ENCODE assay signal across 11 cellular contexts in genomic region chr14:51442513-51443175, GRCh38.
DNase-seq lines count a peak whose midpoint lies in the region; ATAC-seq and TF ChIP-seq lines count a peak whose summit lies in the region.
"Had no signal": no experiment of that assay in that cellular context is flagged by ENCODE, and none has a peak within 500 bp of the region (broad histone marks: within the 10 kb centered on the region; RNA-seq: fewer than 3 reads in every experiment).

No MANE protein-coding gene starts in this region.

- peaks cover 12% of the 10 kb centered on the region for H3K4me1 Mint-ChIP-seq in WTC11

- CTCF ChIA-PET in WTC11 (lab: Charles Lee), result no interaction called here

- H3K27ac ChIP-seq in WERI-Rb-1, result no peak overlapping the region
- H3K27ac ChIP-seq: neutrophil had no signal

- H3K36me3 ChIP-seq in adipocyte (ENCODE audit: control insufficient read depth, insufficient read depth, low read length, severe bottlenecking), result no peaks in the 10 kb centered on the region
- no peaks in the 10 kb centered on the region for H3K36me3 ChIP-seq in skeletal muscle satellite cell (ENCODE audit: insufficient read depth, low read length)
- H3K36me3 ChIP-seq in WERI-Rb-1, result no peaks in the 10 kb centered on the region
- H3K36me3 ChIP-seq: neutrophil had no signal

- peak; percentile 97 for DNase-seq in HCEC 1CT
- DNase-seq in adipocyte (ENCODE audit: low read depth), result peak; percentile 94
- peak; percentile 95 to 97 for DNase-seq in foreskin fibroblast
- DNase-seq in WTC11 (ENCODE audit: low spot score), result no peak
- DNase-seq in WERI-Rb-1, result no peak
- DNase-seq in iPS-NIHi11 (ENCODE audit: low spot score), result no peak
- DNase-seq: activated CD8-positive, alpha-beta T cell treated with anti-CD3 and anti-CD28 coated beads, Interleukin-2, amount 10 ng/mL, durations not matched to agents 7 days and 5 days; NCI-H2171 had no signal

- H3K9ac ChIP-seq in adipocyte (ENCODE audit: low read length), result peak overlapping the region; percentile 46
- H3K9ac ChIP-seq in skeletal muscle satellite cell (ENCODE audit: low read depth, low read length), result peak overlapping the region; percentile 74

- H3K36me3 Mint-ChIP-seq in WTC11, result no peaks in the 10 kb centered on the region

- H3K9me3 ChIP-seq in adipocyte (ENCODE audit: control insufficient read depth, low read length) (no peaks in the 10 kb centered on the region), skeletal muscle satellite cell (replicated peaks; ENCODE audit: low read length) (no peaks in the 10 kb centered on the region), WERI-Rb-1 (ENCODE audit: severe bottlenecking) (no peaks in the 10 kb centered on the region)
- H3K9me3 ChIP-seq: neutrophil had no signal

- TF ChIP-seq CTCF in foreskin fibroblast (IDR thresholded peaks at IDR 0.05; ENCODE audit: low read depth, low read length) (no peak), WTC11 (IDR thresholded peaks at IDR 0.05) (no peak), WERI-Rb-1 (IDR thresholded peaks at IDR 0.05; ENCODE audit: low read depth, low read length) (no peak)

- H3K27me3 ChIP-seq in adipocyte (replicated peaks; ENCODE audit: control insufficient read depth, insufficient read depth, low read length) (no peaks in the 10 kb centered on the region), skeletal muscle satellite cell (ENCODE audit: control insufficient read depth, insufficient read depth, low read length) (no peaks in the 10 kb centered on the region), WERI-Rb-1 (ENCODE audit: insufficient read depth, low read depth, severe bottlenecking) (no peaks in the 10 kb centered on the region)

- POLR2A ChIA-PET in WTC11 (lab: Charles Lee), result no interaction called here

- H3K4me2 ChIP-seq in skeletal muscle satellite cell (ENCODE audit: low read length), result peak overlapping the region; percentile 66

- no peak overlapping the region for H3K4me3 Mint-ChIP-seq in WTC11
- H3K4me3 Mint-ChIP-seq: activated CD8-positive, alpha-beta T cell treated with anti-CD3 and anti-CD28 coated beads, Interleukin-2, amount 10 ng/mL, durations not matched to agents 7 days and 5 days had no signal

- peaks cover 25% of the 10 kb centered on the region for H3K27me3 Mint-ChIP-seq in WTC11 (ENCODE audit: low read depth)

- ATAC-seq in GM21723 (IDR thresholded peaks at IDR 0.05; ENCODE audit: unreplicated experiment) (no peak), WTC11 (no peak)
- ATAC-seq: activated CD8-positive, alpha-beta T cell treated with anti-CD3 and anti-CD28 coated beads, Interleukin-2, amount 10 ng/mL, durations not matched to agents 7 days and 5 days had no signal

- H3K4me3 ChIP-seq in adipocyte (ENCODE audit: low read length) (peak overlapping the region; percentile 50), foreskin fibroblast (ENCODE audit: low read depth in 1 of 2, low read length in 2 of 2) (no peak overlapping the region), skeletal muscle satellite cell (ENCODE audit: low read length) (peak overlapping the region; percentile 49), WERI-Rb-1 (ENCODE audit: low read depth, low read length) (no peak overlapping the region)

- H3K9me3 Mint-ChIP-seq in WTC11, result no peaks in the 10 kb centered on the region

- H3K4me1 ChIP-seq in adipocyte (ENCODE audit: control insufficient read depth, insufficient read depth, low read length) (peaks cover 19% of the 10 kb centered on the region), skeletal muscle satellite cell (ENCODE audit: control insufficient read depth, insufficient read depth, low read length) (peaks cover 44% of the 10 kb centered on the region)

- no peak overlapping the region for H3K27ac Mint-ChIP-seq in WTC11
- H3K27ac Mint-ChIP-seq: activated CD8-positive, alpha-beta T cell treated with anti-CD3 and anti-CD28 coated beads, Interleukin-2, amount 10 ng/mL, durations not matched to agents 7 days and 5 days had no signal

TF ChIP-seq in WTC11, 78 proteins besides CTCF, POLR2A, EP300 and RAD21 (continues in another document):
- TF ChIP-seq AFF4 (CRISPR knock-in tag; IDR thresholded peaks at IDR 0.05; ENCODE audit: borderline replicate concordance) (no peak), CDX4 (CRISPR knock-in tag; IDR thresholded peaks at IDR 0.05; ENCODE audit: borderline replicate concordance) (no peak), ATF1 (CRISPR knock-in tag; IDR thresholded peaks at IDR 0.05) (no peak), SMAD4 (CRISPR knock-in tag; IDR thresholded peaks at IDR 0.05) (no peak), NFYB (CRISPR knock-in tag; conservative IDR thresholded peaks at IDR 0.05; ENCODE audit: low read depth) (no peak), ARID4B (CRISPR knock-in tag; IDR thresholded peaks at IDR 0.05; ENCODE audit: borderline replicate concordance) (no peak), RELA (CRISPR knock-in tag; IDR thresholded peaks at IDR 0.05; ENCODE audit: borderline replicate concordance) (no peak), ZBTB21 (CRISPR knock-in tag; IDR thresholded peaks at IDR 0.05; ENCODE audit: borderline replicate concordance) (no peak), CREM (CRISPR knock-in tag; IDR thresholded peaks at IDR 0.05) (no peak), FOXJ3 (CRISPR knock-in tag; IDR thresholded peaks at IDR 0.05; ENCODE audit: borderline replicate concordance) (no peak), FOXP1 (CRISPR knock-in tag; IDR thresholded peaks at IDR 0.05; ENCODE audit: borderline replicate concordance) (no peak), ZNF423 (CRISPR knock-in tag; IDR thresholded peaks at IDR 0.05) (no peak), ZNF121 (CRISPR knock-in tag; IDR thresholded peaks at IDR 0.05) (no peak), ZNF263 (CRISPR knock-in tag; IDR thresholded peaks at IDR 0.05; ENCODE audit: low read depth) (no peak), NR2C2 (CRISPR knock-in tag; IDR thresholded peaks at IDR 0.05) (no peak), KAT7 (CRISPR knock-in tag; IDR thresholded peaks at IDR 0.05; ENCODE audit: borderline replicate concordance) (no peak)

Comparison
In these comparisons a context has a peak if more than half of its experiments do, and no peak if none do; other contexts are left out.
1. DNase-seq: peak in HCEC 1CT (single experiment), adipocyte (single experiment) and foreskin fibroblast (2 of 2); none in WTC11 (single experiment), WERI-Rb-1 (single experiment) and iPS-NIHi11 (single experiment).
2. H3K4me3 ChIP-seq: peak in adipocyte (single experiment) and skeletal muscle satellite cell (single experiment); none in foreskin fibroblast (0 of 2) and WERI-Rb-1 (single experiment).